Comparison of ENCODE assay signal across 19 cellular contexts in the genomic region with DNA sequence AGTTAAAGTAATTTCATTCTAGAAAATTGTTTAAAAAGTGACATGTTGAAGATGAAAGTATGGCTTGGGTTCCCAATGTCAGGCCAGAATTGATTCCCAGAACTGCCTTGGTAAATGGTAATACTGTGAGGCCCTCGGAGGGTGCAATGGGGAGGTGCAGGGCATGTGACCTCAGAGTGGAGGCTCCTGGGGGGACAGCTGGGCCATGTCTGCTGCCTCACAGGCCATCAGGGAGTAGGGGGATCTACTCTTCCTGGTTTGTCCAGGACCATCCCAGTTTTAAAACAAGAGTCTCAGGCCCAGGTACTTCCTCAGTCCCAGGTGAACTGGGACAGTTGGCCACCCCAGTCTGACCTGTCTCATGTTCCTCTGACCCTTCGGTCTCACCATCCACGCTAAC. TPM values are rescaled to one million over a fixed set of nuclear protein-coding genes. Genes with fewer than 3 reads are reported as not detected.
DNase-seq lines count a peak whose midpoint lies in the region; ATAC-seq and TF ChIP-seq lines count a peak whose summit lies in the region.
"Had no signal": no experiment of that assay in that cellular context is flagged by ENCODE, and none has a peak within 500 bp of the region (broad histone marks: within the 10 kb centered on the region; RNA-seq: fewer than 3 reads in every experiment).

No MANE protein-coding gene starts in this region.

- TF ChIP-seq CTCF in OCI-LY1 (IDR thresholded peaks at IDR 0.05; ENCODE audit: low read length) = no peak
- TF ChIP-seq CTCF in endodermal cell (conservative IDR thresholded peaks at IDR 0.05) = no peak
- no peak for TF ChIP-seq CTCF in spleen (IDR thresholded peaks at IDR 0.05 in 8 of 11, conservative IDR thresholded peaks at IDR 0.05 in 3 of 11)
- no peak for TF ChIP-seq CTCF in mesothelial cell of epicardium (IDR thresholded peaks at IDR 0.05; ENCODE audit: unreplicated experiment)
- no peak for TF ChIP-seq CTCF in GM13976 (IDR thresholded peaks at IDR 0.05; ENCODE audit: borderline replicate concordance, control extremely low read depth, extremely low read depth, insufficient read depth, missing control alignments)

- peaks cover 12% of the 10 kb centered on the region; the same call in 1 of the 2 replicates for H3K27me3 ChIP-seq in OCI-LY1 (ENCODE audit: insufficient read depth, low read length)
- no peaks in the 10 kb centered on the region for H3K27me3 ChIP-seq in endodermal cell (ENCODE audit: control insufficient read depth, insufficient read depth, low read length, poor library complexity, severe bottlenecking)
- peaks cover 0 to 10% (median 0%) of the 10 kb centered on the region in 7 donors for H3K27me3 ChIP-seq in spleen (replicated peaks in 1 of 7)
- H3K27me3 ChIP-seq: SJCRH30 had no signal

- CTCF ChIA-PET in activated CD4-positive, alpha-beta T cell treated with anti-CD3 and anti-CD28 coated beads for 36 hours (lab: Charles Lee) = no interaction called here

- no peaks in the 10 kb centered on the region for H3K79me2 ChIP-seq in OCI-LY1 (ENCODE audit: insufficient read depth, low read length)

- in situ Hi-C loops in GM13976 (cut with MboI; ENCODE audit: low sequenced_read_pairs, unreplicated experiment) = no loop called here

- no peak overlapping the region for H3K4me3 Mint-ChIP-seq in activated CD4-positive, alpha-beta T cell treated with anti-CD3 and anti-CD28 coated beads for 36 hours
- H3K4me3 Mint-ChIP-seq in endodermal cell = no peak overlapping the region
- H3K4me3 Mint-ChIP-seq in mesothelial cell of epicardium = no peak overlapping the region

- H3K4me3 ChIP-seq in OCI-LY1 (ENCODE audit: low read depth, low read length, poor library complexity, severe bottlenecking) (no peak overlapping the region), endodermal cell (ENCODE audit: low read length) (no peak overlapping the region), spleen (no peak overlapping the region)
- H3K4me3 ChIP-seq: SJCRH30 had no signal

- H3K27ac Mint-ChIP-seq in activated CD4-positive, alpha-beta T cell treated with anti-CD3 and anti-CD28 coated beads for 36 hours = peak overlapping the region; percentile 75
- peak overlapping the region; percentile 9 for H3K27ac Mint-ChIP-seq in endodermal cell
- H3K27ac Mint-ChIP-seq in mesothelial cell of epicardium = no peak overlapping the region

- ATAC-seq in activated CD4-positive, alpha-beta T cell treated with anti-CD3 and anti-CD28 coated beads for 36 hours = no peak
- ATAC-seq: left colon, sciatic nerve had no signal

- H3K9ac ChIP-seq in OCI-LY1 (ENCODE audit: low read length) = no peak overlapping the region
- H3K9ac ChIP-seq in endodermal cell (ENCODE audit: extremely low read depth, low read length, poor library complexity, severe bottlenecking) = no peak overlapping the region

- POLR2A ChIA-PET in activated CD4-positive, alpha-beta T cell treated with anti-CD3 and anti-CD28 coated beads for 36 hours (lab: Charles Lee) = no interaction called here

- H3K9me3 ChIP-seq in OCI-LY1 (ENCODE audit: low read length) (no peaks in the 10 kb centered on the region), endodermal cell (ENCODE audit: control insufficient read depth, low read length) (no peaks in the 10 kb centered on the region), spleen (no peaks in the 10 kb centered on the region)
- H3K9me3 ChIP-seq: SJCRH30 had no signal

- H3K4me2 ChIP-seq in OCI-LY1 (ENCODE audit: low read length) = peak overlapping the region; percentile 56; the same call in 1 of the 2 replicates

- H3K4me1 Mint-ChIP-seq in activated CD4-positive, alpha-beta T cell treated with anti-CD3 and anti-CD28 coated beads for 36 hours = peaks cover 74% of the 10 kb centered on the region
- H3K4me1 Mint-ChIP-seq in endodermal cell (peaks cover 24% of the 10 kb centered on the region), mesothelial cell of epicardium (peaks cover 27% of the 10 kb centered on the region)

- peaks cover 3% of the 10 kb centered on the region for H3K27me3 Mint-ChIP-seq in activated CD4-positive, alpha-beta T cell treated with anti-CD3 and anti-CD28 coated beads for 36 hours
- H3K27me3 Mint-ChIP-seq in endodermal cell (ENCODE audit: insufficient read depth) (peaks cover 3% of the 10 kb centered on the region), mesothelial cell of epicardium (ENCODE audit: low read depth) (no peaks in the 10 kb centered on the region)

- WGBS in endodermal cell (ENCODE audit: insufficient coverage in 1 of 2, insufficient read length in 1 of 2), 2 experiments = 90% methylated on average over 3 of the region's 3 CpGs; no CpG with 5 or more reads in 1 of the 2 experiments
- 79 to 92% (median 87%) methylated on average over 3 of the region's 3 CpGs for WGBS in spleen, 5 donors

- no peak overlapping the region for H2AFZ ChIP-seq in OCI-LY1 (ENCODE audit: low read length)

- DNase-seq in activated CD4-positive, alpha-beta T cell treated with anti-CD3 and anti-CD28 coated beads for 36 hours = no peak
- DNase-seq in activated CD4-positive, alpha-beta T cell treated with anti-CD3 and anti-CD28 coated beads for 1 hour = no peak
- no peak for DNase-seq in endodermal cell
- no peak for DNase-seq in spleen
- DNase-seq in stimulated activated CD4-positive, alpha-beta T cell treated with anti-CD3 and anti-CD28 coated beads, Interleukin-2, amount 100 ng/mL, for 24 hours = no peak
- DNase-seq in mesothelial cell of epicardium (ENCODE audit: low spot score in 2 of 2, unreplicated experiment in 2 of 2) = no peak
- no peak for DNase-seq in GM13976 (ENCODE audit: low spot score)
- DNase-seq: activated CD4-positive, alpha-beta T cell treated with anti-CD3 and anti-CD28 coated beads, Interleukin-2, amount 50 U/mL, for 48 hours; activated gamma-delta T cell; HCEC 1CT; hippocampal formation; left colon; NCI-H1417 treated with DMSO at 0.1 percent for 48 hours; NCI-H345; SJCRH30; T1000 had no signal

- no peaks in the 10 kb centered on the region for H3K9me3 Mint-ChIP-seq in activated CD4-positive, alpha-beta T cell treated with anti-CD3 and anti-CD28 coated beads for 36 hours (ENCODE audit: low read depth)
- H3K9me3 Mint-ChIP-seq in endodermal cell (peaks cover 1% of the 10 kb centered on the region), mesothelial cell of epicardium (no peaks in the 10 kb centered on the region)

- H4K20me1 ChIP-seq in OCI-LY1 (ENCODE audit: insufficient read depth, low read length) = no peaks in the 10 kb centered on the region

- H3K36me3 Mint-ChIP-seq in activated CD4-positive, alpha-beta T cell treated with anti-CD3 and anti-CD28 coated beads for 36 hours (ENCODE audit: low read depth) = no peaks in the 10 kb centered on the region
- H3K36me3 Mint-ChIP-seq in endodermal cell (ENCODE audit: low read depth) = no peaks in the 10 kb centered on the region
- H3K36me3 Mint-ChIP-seq in mesothelial cell of epicardium = no peaks in the 10 kb centered on the region

- H3K36me3 ChIP-seq in OCI-LY1 (ENCODE audit: insufficient read depth, low read length) (no peaks in the 10 kb centered on the region), endodermal cell (ENCODE audit: control insufficient read depth, insufficient read depth, low read length) (no peaks in the 10 kb centered on the region), spleen (no peaks in the 10 kb centered on the region)
- H3K36me3 ChIP-seq: SJCRH30 had no signal

- no peaks in the 10 kb centered on the region for H3K9me2 ChIP-seq in OCI-LY1 (ENCODE audit: low read depth, low read length)

- intact Hi-C loops in activated CD4-positive, alpha-beta T cell treated with anti-CD3 and anti-CD28 coated beads for 36 hours (cut with DNase I, micrococcal nuclease) = loop anchor here in 1 of 2 experiments (10.0 kb wide), 1 partner anchor 1087 kb away; no protein-coding TSS in a partner anchor
- intact Hi-C loops in spleen (cut with DNase I; ENCODE audit: low total_unique reads) = no loop called here

- H3F3A ChIP-seq in OCI-LY1 (ENCODE audit: insufficient read depth, low read length) = peaks cover 4% of the 10 kb centered on the region; the same call in 1 of the 2 replicates

- TF ChIP-seq POLR2A in spleen (IDR thresholded peaks at IDR 0.05) = no peak

- H3K4me1 ChIP-seq in OCI-LY1 (ENCODE audit: insufficient read depth, low read length, severe bottlenecking) = peaks cover 47% of the 10 kb centered on the region
- peaks cover 7% of the 10 kb centered on the region for H3K4me1 ChIP-seq in endodermal cell (ENCODE audit: control insufficient read depth, insufficient read depth, low read length)
- H3K4me1 ChIP-seq in spleen = peaks cover 28 to 72% (median 49%) of the 10 kb centered on the region in 6 donors

- H3K27ac ChIP-seq in OCI-LY1 (ENCODE audit: low read depth, low read length, poor library complexity, severe bottlenecking) (peak overlapping the region; percentile 87), endodermal cell (ENCODE audit: low read depth, low read length) (no peak overlapping the region), spleen (peak overlapping the region; percentile 31 to 91 (median 76))
- H3K27ac ChIP-seq: 22Rv1, SJCRH30 had no signal

RNA-seq across cellular contexts. Expression of gene SNX9, which starts 55.3 kb away (rescaled TPM):
- 10 to 100 TPM; 39.4 to 43.3 TPM for total RNA-seq in activated CD4-positive, alpha-beta T cell treated with anti-CD3 and anti-CD28 coated beads for 36 hours
- total RNA-seq in endodermal cell = 10 to 100 TPM; 30.6 to 33.0 TPM
- polyA plus RNA-seq in endodermal cell (2013, experiment 1 of 2) = 18.8 TPM
- polyA plus RNA-seq in endodermal cell (2013, experiment 2 of 2) = 20.0 TPM
- total RNA-seq in spleen = 10 to 100 TPM; 29.0 to 42.5 (median 36.1) TPM
- 10 to 100 TPM; 18.9 to 22.1 (median 20.8) TPM for polyA plus RNA-seq in spleen
- 22.8 to 24.0 TPM (median 23.1 TPM) in 3 replicates for total RNA-seq in mesothelial cell of epicardium
